Comparison of ENCODE assay signal across 14 cellular contexts in genomic region chr2:112821682-112822081, GRCh38. TPM values are rescaled to one million over a fixed set of nuclear protein-coding genes. Genes with fewer than 3 reads are reported as not detected.
DNase-seq lines count a peak whose midpoint lies in the region; ATAC-seq lines count a peak whose summit lies in the region.
"Had no signal": no experiment of that assay in that cellular context is flagged by ENCODE, and none has a peak within 500 bp of the region (broad histone marks: within the 10 kb centered on the region; RNA-seq: fewer than 3 reads in every experiment).

No MANE protein-coding gene starts in this region.

- peak; percentile 35 for ATAC-seq in HG03097 (IDR thresholded peaks at IDR 0.05; ENCODE audit: low FRiP score, unreplicated experiment)
- peak; percentile 75 to 80 for ATAC-seq in natural killer cell treated with Interleukin-12 subunit alpha and Interleukin-12 subunit beta and Interleukin-15 and Interleukin-18, amount 100 ng/mL, for 72 hours
- no peak for ATAC-seq in HG02973 (IDR thresholded peaks at IDR 0.05; ENCODE audit: unreplicated experiment)

- no peaks in the 10 kb centered on the region for H3K9me3 Mint-ChIP-seq in activated CD4-positive, alpha-beta memory T cell treated with anti-CD3 and anti-CD28 coated beads, Interleukin-2, amount 10 ng/mL, durations not matched to agents 7 days and 5 days
- H3K9me3 Mint-ChIP-seq in natural killer cell treated with Interleukin-12 subunit alpha and Interleukin-12 subunit beta and Interleukin-15 and Interleukin-18, amount 100 ng/mL, for 72 hours, result peaks cover 3% of the 10 kb centered on the region
- H3K9me3 Mint-ChIP-seq: GM23338 had no signal

- POLR2A ChIA-PET in activated CD4-positive, alpha-beta memory T cell treated with anti-CD3 and anti-CD28 coated beads, Interleukin-2, amount 10 ng/mL, durations not matched to agents 7 days and 5 days (lab: Charles Lee), result interaction anchor here (0.7 to 1.7 kb wide), 5 partner anchors 10 to 1028 kb away, joined by 3 to 4 read pairs (median 4); no protein-coding TSS in a partner anchor

- no peak overlapping the region for H3K4me3 Mint-ChIP-seq in activated CD4-positive, alpha-beta memory T cell treated with anti-CD3 and anti-CD28 coated beads, Interleukin-2, amount 10 ng/mL, durations not matched to agents 7 days and 5 days
- peak overlapping the region; percentile 66 for H3K4me3 Mint-ChIP-seq in natural killer cell treated with Interleukin-12 subunit alpha and Interleukin-12 subunit beta and Interleukin-15 and Interleukin-18, amount 100 ng/mL, for 72 hours
- H3K4me3 Mint-ChIP-seq: GM23338 had no signal

- peaks cover 42% of the 10 kb centered on the region for H3K4me1 Mint-ChIP-seq in activated CD4-positive, alpha-beta memory T cell treated with anti-CD3 and anti-CD28 coated beads, Interleukin-2, amount 10 ng/mL, durations not matched to agents 7 days and 5 days
- H3K4me1 Mint-ChIP-seq in natural killer cell treated with Interleukin-12 subunit alpha and Interleukin-12 subunit beta and Interleukin-15 and Interleukin-18, amount 100 ng/mL, for 72 hours (ENCODE audit: low read depth in 2 of 2), result peaks cover 50 to 57% of the 10 kb centered on the region in 2 donors

- CTCF ChIA-PET in activated CD4-positive, alpha-beta memory T cell treated with anti-CD3 and anti-CD28 coated beads, Interleukin-2, amount 10 ng/mL, durations not matched to agents 7 days and 5 days (lab: Charles Lee), result interaction anchor here (0.7 to 1.5 kb wide), 3 partner anchors 14 to 64 kb away, joined by 3 to 6 read pairs (median 3); no protein-coding TSS in a partner anchor

- H3K36me3 Mint-ChIP-seq in activated CD4-positive, alpha-beta memory T cell treated with anti-CD3 and anti-CD28 coated beads, Interleukin-2, amount 10 ng/mL, durations not matched to agents 7 days and 5 days (ENCODE audit: low read depth), result peaks cover 9% of the 10 kb centered on the region
- no peaks in the 10 kb centered on the region for H3K36me3 Mint-ChIP-seq in natural killer cell treated with Interleukin-12 subunit alpha and Interleukin-12 subunit beta and Interleukin-15 and Interleukin-18, amount 100 ng/mL, for 72 hours

- peak overlapping the region; percentile 69 for H3K27ac Mint-ChIP-seq in activated CD4-positive, alpha-beta memory T cell treated with anti-CD3 and anti-CD28 coated beads, Interleukin-2, amount 10 ng/mL, durations not matched to agents 7 days and 5 days
- peak overlapping the region; percentile 57 to 87 for H3K27ac Mint-ChIP-seq in natural killer cell treated with Interleukin-12 subunit alpha and Interleukin-12 subunit beta and Interleukin-15 and Interleukin-18, amount 100 ng/mL, for 72 hours
- H3K27ac Mint-ChIP-seq: GM23338 had no signal

- peak; percentile 35 for DNase-seq in activated CD4-positive, alpha-beta T cell treated with anti-CD3 and anti-CD28 coated beads for 48 hours
- no peak for DNase-seq in activated CD4-positive, alpha-beta T cell treated with anti-CD3 and anti-CD28 coated beads, Interleukin-2, amount 50 U/mL, for 4 hours
- DNase-seq in activated CD4-positive, alpha-beta memory T cell treated with anti-CD3 and anti-CD28 coated beads, Interleukin-2, amount 10 ng/mL, durations not matched to agents 7 days and 5 days, result peak; percentile 68
- peak; percentile 71 for DNase-seq in natural killer cell treated with Interleukin-12 subunit alpha and Interleukin-12 subunit beta and Interleukin-15 and Interleukin-18, amount 100 ng/mL, for 72 hours (ENCODE audit: low spot score)
- no peak for DNase-seq in NCI-H69 (lab: John Stamatoyannopoulos, UW)
- no peak for DNase-seq in stimulated activated naive CD4-positive, alpha-beta T cell (lab: John Stamatoyannopoulos, UW)
- DNase-seq: Calu3, colonic mucosa, NCI-H524, SHP77 had no signal

- H3K27me3 Mint-ChIP-seq in activated CD4-positive, alpha-beta memory T cell treated with anti-CD3 and anti-CD28 coated beads, Interleukin-2, amount 10 ng/mL, durations not matched to agents 7 days and 5 days, result no peaks in the 10 kb centered on the region
- no peaks in the 10 kb centered on the region for H3K27me3 Mint-ChIP-seq in natural killer cell treated with Interleukin-12 subunit alpha and Interleukin-12 subunit beta and Interleukin-15 and Interleukin-18, amount 100 ng/mL, for 72 hours

RNA-seq across cellular contexts. Expression of gene IL1B, which starts 14.9 kb away (rescaled TPM):
- total RNA-seq in activated CD4-positive, alpha-beta memory T cell treated with anti-CD3 and anti-CD28 coated beads, Interleukin-2, amount 10 ng/mL, durations not matched to agents 7 days and 5 days, result under 1 TPM in 1 of 2 experiments, not detected in 1; 0.48 TPM
- 10 to 100 TPM in 1 of 2 donors, 1 to 10 TPM in 1; 1.8 to 12.0 TPM for total RNA-seq in natural killer cell treated with Interleukin-12 subunit alpha and Interleukin-12 subunit beta and Interleukin-15 and Interleukin-18, amount 100 ng/mL, for 72 hours
- total RNA-seq: GM23338, smooth muscle cell had no signal

RNA-seq across cellular contexts. Expression of gene IL1A, which starts 37.4 kb away (rescaled TPM):
- total RNA-seq in activated CD4-positive, alpha-beta memory T cell treated with anti-CD3 and anti-CD28 coated beads, Interleukin-2, amount 10 ng/mL, durations not matched to agents 7 days and 5 days, result 1 to 10 TPM; 4.8 to 5.4 TPM
- total RNA-seq in natural killer cell treated with Interleukin-12 subunit alpha and Interleukin-12 subunit beta and Interleukin-15 and Interleukin-18, amount 100 ng/mL, for 72 hours, result 10 to 100 TPM in 1 of 2 donors, under 1 TPM in 1; 0.25 to 12.3 TPM

RNA-seq across cellular contexts. Expression of gene CKAP2L, which starts 57.3 kb away (rescaled TPM):
- 10 to 100 TPM; 63.3 to 66.3 TPM for total RNA-seq in activated CD4-positive, alpha-beta memory T cell treated with anti-CD3 and anti-CD28 coated beads, Interleukin-2, amount 10 ng/mL, durations not matched to agents 7 days and 5 days
- 10 to 100 TPM; 26.8 to 45.7 TPM for total RNA-seq in natural killer cell treated with Interleukin-12 subunit alpha and Interleukin-12 subunit beta and Interleukin-15 and Interleukin-18, amount 100 ng/mL, for 72 hours

Comparison
In these comparisons a context has a peak if more than half of its experiments do, and no peak if none do; other contexts are left out.
1. DNase-seq: peak in activated CD4-positive, alpha-beta T cell treated with anti-CD3 and anti-CD28 coated beads for 48 hours (single experiment), activated CD4-positive, alpha-beta memory T cell treated with anti-CD3 and anti-CD28 coated beads, Interleukin-2, amount 10 ng/mL, durations not matched to agents 7 days and 5 days (single experiment) and natural killer cell treated with Interleukin-12 subunit alpha and Interleukin-12 subunit beta and Interleukin-15 and Interleukin-18, amount 100 ng/mL, for 72 hours (single experiment); none in activated CD4-positive, alpha-beta T cell treated with anti-CD3 and anti-CD28 coated beads, Interleukin-2, amount 50 U/mL, for 4 hours (0 of 2), NCI-H69 (single experiment) and stimulated activated naive CD4-positive, alpha-beta T cell (0 of 6).